Comparison of ENCODE assay signal across 1 cellular context in genomic region chr14:104148433-104149277, GRCh38.
TF ChIP-seq lines count a peak whose summit lies in the region.

No MANE protein-coding gene starts in this region.

TF ChIP-seq in HEK293, 187 proteins besides CTCF, POLR2A, EP300 and RAD21 (continued from another document):
- TF ChIP-seq ZNF121 (tag by site-specific recombination; IDR thresholded peaks at IDR 0.05) (no peak), YY2 (tag by site-specific recombination; IDR thresholded peaks at IDR 0.05) (no peak)
